ENCODE assay signal across 11 cellular contexts in the genomic region with DNA sequence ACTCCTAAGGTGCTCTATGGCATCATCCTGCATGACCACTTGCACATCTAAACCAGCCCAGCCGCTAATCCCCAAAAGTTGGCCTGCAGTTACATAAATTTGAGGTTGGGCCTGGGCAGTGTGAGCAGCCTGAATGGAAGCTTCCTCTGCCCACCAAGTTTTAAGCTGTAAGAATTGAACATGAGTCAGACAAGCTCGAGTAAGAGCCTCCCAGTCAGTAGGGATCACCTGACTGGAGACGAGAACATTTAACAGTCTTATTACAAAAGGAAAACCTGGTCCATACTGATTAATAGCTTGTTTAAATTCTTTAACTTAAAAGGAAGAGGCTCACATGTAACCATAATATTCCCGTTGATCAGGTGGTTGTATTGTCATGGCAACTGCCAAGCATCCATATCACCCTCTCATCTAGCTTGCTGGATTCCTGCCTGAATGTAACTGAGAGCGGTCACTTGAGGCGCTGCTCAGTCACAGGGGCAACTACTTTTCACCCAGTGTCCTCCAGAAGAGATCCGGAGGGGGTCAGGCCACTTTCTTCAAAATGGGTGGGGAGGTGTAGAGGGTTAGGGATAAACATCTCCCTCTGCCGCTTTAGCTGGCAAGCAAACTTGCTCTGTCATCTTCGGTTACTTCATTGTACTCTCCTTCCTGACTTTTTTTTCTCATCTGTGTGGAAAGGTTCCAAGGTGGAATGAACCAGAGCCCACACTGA. TPM values are rescaled to one million over a fixed set of nuclear protein-coding genes. Genes with fewer than 3 reads are reported as not detected.
A peak's percentile ranks its signal among the peaks of the same experiment; 100 is the strongest.
DNase-seq lines count a peak whose midpoint lies in the region; ATAC-seq, FAIRE-seq and TF ChIP-seq lines count a peak whose summit lies in the region.
"Had no signal": no experiment of that assay in that cellular context is flagged by ENCODE, and none has a peak within 500 bp of the region (broad histone marks: within the 10 kb centered on the region; RNA-seq: fewer than 3 reads in every experiment).

No MANE protein-coding gene starts in this region.

- TF ChIP-seq CTCF in foreskin fibroblast (IDR thresholded peaks at IDR 0.05; ENCODE audit: low read depth, low read length): peak; percentile 13
- no peak for TF ChIP-seq CTCF in pancreas (IDR thresholded peaks at IDR 0.05)

- DNase-seq in DMS79 (lab: John Stamatoyannopoulos, UW) (peak; percentile 51), OCI-M1 (lab: John Stamatoyannopoulos, UW) (peak; percentile 85), foreskin fibroblast (no peak), pancreas (no peak), DMS153 treated with DMSO at 0.1 percent for 48 hours (lab: John Stamatoyannopoulos, UW; ENCODE audit: unreplicated experiment) (no peak)
- DNase-seq in effector memory CD4-positive, alpha-beta T cell: no peak
- no peak for DNase-seq in stimulated activated CD4-positive, alpha-beta T cell treated with anti-CD3 and anti-CD28 coated beads, Interleukin-15, amount 100 ng/mL, for 24 hours
- DNase-seq: DND-41; natural killer cell; stimulated activated CD8-positive, alpha-beta memory T cell treated with anti-CD3 and anti-CD28 coated beads, Interleukin-4, amount 100 ng/mL, for 48 hours had no signal

- ATAC-seq in pancreas (peak; percentile 38 to 68 (median 44)), GM18907 (IDR thresholded peaks at IDR 0.05; ENCODE audit: unreplicated experiment) (no peak)

- H3K27ac ChIP-seq in pancreas: no peak overlapping the region
- H3K27ac ChIP-seq in effector memory CD4-positive, alpha-beta T cell (ENCODE audit: insufficient read depth, low read length, poor library complexity, severe bottlenecking): no peak overlapping the region

- intact Hi-C loops in pancreas (cut with DNase I): no loop called here

- peak; percentile 37 for FAIRE-seq in pancreas (lab: Jason Lieb, UNC)

- peaks cover 0 to 12% (median 4%) of the 10 kb centered on the region in 3 donors for H3K4me1 ChIP-seq in pancreas
- no peaks in the 10 kb centered on the region for H3K4me1 ChIP-seq in effector memory CD4-positive, alpha-beta T cell (ENCODE audit: control insufficient read depth, insufficient read depth, low read length, poor library complexity, severe bottlenecking)

- no peaks in the 10 kb centered on the region for H3K9me3 ChIP-seq in pancreas
- no peaks in the 10 kb centered on the region for H3K9me3 ChIP-seq in effector memory CD4-positive, alpha-beta T cell (ENCODE audit: control insufficient read depth, low read length)

- no peaks in the 10 kb centered on the region for H3K36me3 ChIP-seq in pancreas
- H3K36me3 ChIP-seq in effector memory CD4-positive, alpha-beta T cell (ENCODE audit: control insufficient read depth, insufficient read depth, low read length): no peaks in the 10 kb centered on the region

- WGBS in pancreas, 2 donors: 45 to 46% methylated on average over 9 of the region's 9 CpGs

- H3K27me3 ChIP-seq in pancreas: no peaks in the 10 kb centered on the region
- H3K27me3 ChIP-seq in effector memory CD4-positive, alpha-beta T cell (replicated peaks; ENCODE audit: control insufficient read depth, insufficient read depth, low read length, poor library complexity, severe bottlenecking): no peaks in the 10 kb centered on the region

- H3K4me3 ChIP-seq in foreskin fibroblast (ENCODE audit: low read depth in 1 of 2, low read length in 2 of 2): no peak overlapping the region
- H3K4me3 ChIP-seq in pancreas: no peak overlapping the region
- no peak overlapping the region for H3K4me3 ChIP-seq in effector memory CD4-positive, alpha-beta T cell (ENCODE audit: insufficient read depth, low read depth, low read length, poor library complexity, severe bottlenecking)

RNA-seq across cellular contexts. Expression of gene WDR1, which starts 56.6 kb away (rescaled TPM):
- 100 to 1,000 TPM in 1 of 6 donors, 10 to 100 TPM in 5; 56.8 to 102 (median 62.9) TPM for total RNA-seq in pancreas
- polyA plus RNA-seq in pancreas: 10 to 100 TPM; 30.0 to 43.3 TPM

Comparison
In these comparisons a context has a peak if more than half of its experiments do, and no peak if none do; other contexts are left out.
1. DNase-seq: peak in DMS79 (single experiment) and OCI-M1 (single experiment); none in foreskin fibroblast (0 of 2), pancreas (0 of 6), effector memory CD4-positive, alpha-beta T cell (0 of 3), stimulated activated CD4-positive, alpha-beta T cell treated with anti-CD3 and anti-CD28 coated beads, Interleukin-15, amount 100 ng/mL, for 24 hours (single experiment) and DMS153 treated with DMSO at 0.1 percent for 48 hours (single experiment).